2 cellular contexts compared by ENCODE assay signal in the genomic region with DNA sequence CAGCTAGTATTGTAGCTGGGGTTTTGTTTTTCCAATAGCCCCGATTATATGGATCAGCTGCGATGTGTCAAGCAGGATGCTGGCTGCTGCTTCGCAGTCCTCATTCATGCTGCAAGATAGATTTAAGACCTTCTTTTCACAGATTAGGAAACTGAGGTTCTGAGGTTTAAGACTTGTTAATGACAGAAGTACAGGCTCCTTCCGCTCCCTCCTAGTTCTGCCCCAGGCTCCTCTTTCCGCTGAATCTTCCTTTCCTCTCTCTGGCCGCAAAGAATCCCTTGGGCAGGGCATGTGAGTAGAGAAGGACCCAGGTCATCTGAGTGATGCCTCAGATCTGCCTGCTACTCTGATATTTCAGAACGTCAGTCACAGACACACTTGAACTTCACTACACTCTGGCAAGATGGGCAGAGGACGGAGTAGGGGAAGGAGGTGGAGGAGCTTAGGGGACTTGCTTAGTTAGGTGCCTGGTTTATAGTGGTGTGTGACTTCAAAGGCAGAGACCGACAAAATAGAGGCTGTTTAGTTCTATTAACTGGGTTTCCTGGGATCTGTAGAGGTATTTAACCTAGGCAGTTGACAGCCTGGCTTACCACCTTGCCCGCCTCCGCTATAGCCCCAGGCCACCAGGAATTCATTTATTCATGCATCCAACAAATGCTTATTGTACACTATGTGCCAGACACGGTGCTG.
TF ChIP-seq lines count a peak whose summit lies in the region.

No MANE protein-coding gene starts in this region.

TF ChIP-seq in GM23338, 12 proteins besides CTCF, POLR2A, EP300 and RAD21:
- TF ChIP-seq, protein P1, sequence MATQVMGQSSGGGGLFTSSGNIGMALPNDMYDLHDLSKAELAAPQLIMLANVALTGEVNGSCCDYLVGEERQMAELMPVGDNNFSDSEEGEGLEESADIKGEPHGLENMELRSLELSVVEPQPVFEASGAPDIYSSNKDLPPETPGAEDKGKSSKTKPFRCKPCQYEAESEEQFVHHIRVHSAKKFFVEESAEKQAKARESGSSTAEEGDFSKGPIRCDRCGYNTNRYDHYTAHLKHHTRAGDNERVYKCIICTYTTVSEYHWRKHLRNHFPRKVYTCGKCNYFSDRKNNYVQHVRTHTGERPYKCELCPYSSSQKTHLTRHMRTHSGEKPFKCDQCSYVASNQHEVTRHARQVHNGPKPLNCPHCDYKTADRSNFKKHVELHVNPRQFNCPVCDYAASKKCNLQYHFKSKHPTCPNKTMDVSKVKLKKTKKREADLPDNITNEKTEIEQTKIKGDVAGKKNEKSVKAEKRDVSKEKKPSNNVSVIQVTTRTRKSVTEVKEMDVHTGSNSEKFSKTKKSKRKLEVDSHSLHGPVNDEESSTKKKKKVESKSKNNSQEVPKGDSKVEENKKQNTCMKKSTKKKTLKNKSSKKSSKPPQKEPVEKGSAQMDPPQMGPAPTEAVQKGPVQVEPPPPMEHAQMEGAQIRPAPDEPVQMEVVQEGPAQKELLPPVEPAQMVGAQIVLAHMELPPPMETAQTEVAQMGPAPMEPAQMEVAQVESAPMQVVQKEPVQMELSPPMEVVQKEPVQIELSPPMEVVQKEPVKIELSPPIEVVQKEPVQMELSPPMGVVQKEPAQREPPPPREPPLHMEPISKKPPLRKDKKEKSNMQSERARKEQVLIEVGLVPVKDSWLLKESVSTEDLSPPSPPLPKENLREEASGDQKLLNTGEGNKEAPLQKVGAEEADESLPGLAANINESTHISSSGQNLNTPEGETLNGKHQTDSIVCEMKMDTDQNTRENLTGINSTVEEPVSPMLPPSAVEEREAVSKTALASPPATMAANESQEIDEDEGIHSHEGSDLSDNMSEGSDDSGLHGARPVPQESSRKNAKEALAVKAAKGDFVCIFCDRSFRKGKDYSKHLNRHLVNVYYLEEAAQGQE (IDR thresholded peaks at IDR 0.05; ENCODE audit: unreplicated experiment): no peak
- TF ChIP-seq, protein P2, sequence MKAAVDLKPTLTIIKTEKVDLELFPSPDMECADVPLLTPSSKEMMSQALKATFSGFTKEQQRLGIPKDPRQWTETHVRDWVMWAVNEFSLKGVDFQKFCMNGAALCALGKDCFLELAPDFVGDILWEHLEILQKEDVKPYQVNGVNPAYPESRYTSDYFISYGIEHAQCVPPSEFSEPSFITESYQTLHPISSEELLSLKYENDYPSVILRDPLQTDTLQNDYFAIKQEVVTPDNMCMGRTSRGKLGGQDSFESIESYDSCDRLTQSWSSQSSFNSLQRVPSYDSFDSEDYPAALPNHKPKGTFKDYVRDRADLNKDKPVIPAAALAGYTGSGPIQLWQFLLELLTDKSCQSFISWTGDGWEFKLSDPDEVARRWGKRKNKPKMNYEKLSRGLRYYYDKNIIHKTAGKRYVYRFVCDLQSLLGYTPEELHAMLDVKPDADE (IDR thresholded peaks at IDR 0.05): no peak
- TF ChIP-seq ZNF114 (CRISPR knock-in tag; IDR thresholded peaks at IDR 0.05) (no peak), EZH2 (IDR thresholded peaks at IDR 0.05; ENCODE audit: low read depth, unreplicated experiment) (no peak), ZNF331 (CRISPR knock-in tag; IDR thresholded peaks at IDR 0.05; ENCODE audit: low read depth) (no peak)

TF ChIP-seq in H1, 55 proteins besides CTCF, POLR2A, EP300 and RAD21:
- no peak for TF ChIP-seq SAP30 (IDR thresholded peaks at IDR 0.05; ENCODE audit: insufficient read depth, insufficient replicate concordance, low read length)
- TF ChIP-seq TAF7 (optimal IDR thresholded peaks at IDR 0.05; ENCODE audit: borderline replicate concordance, low read depth, low read length): no peak
